20 cellular contexts compared by ENCODE assay signal in the genomic region with DNA sequence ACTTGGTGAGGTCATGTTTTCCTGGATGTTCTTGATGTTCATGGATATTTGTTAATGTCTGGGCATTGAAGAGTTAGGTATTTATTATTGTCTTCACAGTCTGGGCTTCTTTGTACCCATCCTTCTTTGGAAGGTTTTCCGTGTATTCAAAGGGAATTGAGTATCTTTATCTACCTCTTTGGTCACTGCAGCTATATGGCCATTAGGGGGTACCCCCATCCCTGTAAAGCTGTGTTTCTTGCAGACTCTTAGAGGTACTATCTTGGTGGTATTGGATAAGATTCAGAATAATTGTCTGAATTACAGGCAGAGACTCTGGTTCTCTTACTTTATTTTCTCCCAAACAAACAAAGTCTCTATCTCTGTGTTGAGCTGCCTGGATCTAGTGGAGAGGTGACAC.
A peak's percentile ranks its signal among the peaks of the same experiment; 100 is the strongest.
DNase-seq lines count a peak whose midpoint lies in the region; ATAC-seq and TF ChIP-seq lines count a peak whose summit lies in the region.
"Had no signal": no experiment of that assay in that cellular context is flagged by ENCODE, and none has a peak within 500 bp of the region (broad histone marks: within the 10 kb centered on the region; RNA-seq: fewer than 3 reads in every experiment).

No MANE protein-coding gene starts in this region.

- no peak overlapping the region for H3K23ac ChIP-seq in H9 (ENCODE audit: insufficient read length, low read depth, low read length)

- TF ChIP-seq CTCF in H9 (conservative IDR thresholded peaks at IDR 0.05) (peak; percentile 63), WTC11 (IDR thresholded peaks at IDR 0.05) (no peak), nephron progenitor cell (IDR thresholded peaks at IDR 0.05) (peak; percentile 10)

- no peak overlapping the region for H4K8ac ChIP-seq in H9 (replicated peaks; ENCODE audit: insufficient read length, low read depth, low read length)

- H3K4me1 ChIP-seq in H9 (ENCODE audit: insufficient read depth, low read length) (no peaks in the 10 kb centered on the region), iPS DF 6.9 (ENCODE audit: control insufficient read depth, insufficient read depth, low read length) (no peaks in the 10 kb centered on the region)
- H3K4me1 ChIP-seq: BE2C had no signal

- no peaks in the 10 kb centered on the region for H3K79me1 ChIP-seq in H9 (ENCODE audit: insufficient read depth, low read depth, low read length, poor library complexity, severe bottlenecking)

- no peaks in the 10 kb centered on the region for H3K4me1 Mint-ChIP-seq in H9
- no peaks in the 10 kb centered on the region for H3K4me1 Mint-ChIP-seq in WTC11
- H3K4me1 Mint-ChIP-seq in nephron progenitor cell: no peaks in the 10 kb centered on the region
- no peaks in the 10 kb centered on the region for H3K4me1 Mint-ChIP-seq in activated CD8-positive, alpha-beta memory T cell treated with anti-CD3 and anti-CD28 coated beads, Interleukin-2, amount 10 ng/mL, durations not matched to agents 7 days and 5 days
- H3K4me1 Mint-ChIP-seq: CD4-positive, CD25-positive, alpha-beta regulatory T cell; CD8-positive, alpha-beta memory T cell had no signal

- H3K4me3 ChIP-seq in iPS DF 6.9 (ENCODE audit: low read length): no peak overlapping the region
- H3K4me3 ChIP-seq: K562 had no signal

- no peak overlapping the region for H2AK5ac ChIP-seq in H9 (ENCODE audit: insufficient read length, low read length)

- H3K27ac Mint-ChIP-seq in H9 (no peak overlapping the region; a peak in 1 of 7 replicates), WTC11 (no peak overlapping the region), nephron progenitor cell (no peak overlapping the region)
- no peak overlapping the region for H3K27ac Mint-ChIP-seq in activated CD8-positive, alpha-beta memory T cell treated with anti-CD3 and anti-CD28 coated beads, Interleukin-2, amount 10 ng/mL, durations not matched to agents 7 days and 5 days
- H3K27ac Mint-ChIP-seq: CD4-positive, CD25-positive, alpha-beta regulatory T cell; CD8-positive, alpha-beta memory T cell had no signal

- peaks cover 0 to 5% of the 10 kb centered on the region in 2 experiments; a peak in 2 of 5 replicates for H3K9me3 Mint-ChIP-seq in H9
- H3K9me3 Mint-ChIP-seq in WTC11: peaks cover 12% of the 10 kb centered on the region
- H3K9me3 Mint-ChIP-seq in nephron progenitor cell: peaks cover 3% of the 10 kb centered on the region
- peaks cover 6% of the 10 kb centered on the region for H3K9me3 Mint-ChIP-seq in activated CD8-positive, alpha-beta memory T cell treated with anti-CD3 and anti-CD28 coated beads, Interleukin-2, amount 10 ng/mL, durations not matched to agents 7 days and 5 days (ENCODE audit: low read depth)

- H3T11ph ChIP-seq in H9 (ENCODE audit: low read length): no peak overlapping the region

- H3K27me3 ChIP-seq in H9 (ENCODE audit: insufficient read depth, low read length): no peaks in the 10 kb centered on the region
- no peaks in the 10 kb centered on the region for H3K27me3 ChIP-seq in iPS DF 6.9 (ENCODE audit: control insufficient read depth, insufficient read depth, low read length)
- H3K27me3 ChIP-seq: BE2C had no signal

- H3K4ac ChIP-seq in H9 (ENCODE audit: low read depth, low read length): no peak overlapping the region

- H3K9me3 ChIP-seq in H9 (ENCODE audit: control insufficient read depth, low read depth, low read length) (no peaks in the 10 kb centered on the region), iPS DF 6.9 (ENCODE audit: control insufficient read depth, insufficient read depth, low read length) (no peaks in the 10 kb centered on the region)
- H3K9me3 ChIP-seq: BE2C had no signal

- no peak overlapping the region for H4K5ac ChIP-seq in H9 (ENCODE audit: insufficient read length, low read depth, low read length)

- peak; percentile 89 for ATAC-seq in WTC11
- no peak for ATAC-seq in activated CD8-positive, alpha-beta memory T cell treated with anti-CD3 and anti-CD28 coated beads, Interleukin-2, amount 10 ng/mL, durations not matched to agents 7 days and 5 days
- ATAC-seq: K562 had no signal

- no peak overlapping the region for H3K18ac ChIP-seq in H9 (ENCODE audit: insufficient read length, low read depth, low read length)

- peaks cover 0 to 5% (median 0%) of the 10 kb centered on the region in 3 experiments; a peak in 2 of 7 replicates for H3K36me3 Mint-ChIP-seq in H9 (ENCODE audit: insufficient read depth in 1 of 3, low read depth in 3 of 3)
- H3K36me3 Mint-ChIP-seq in WTC11: no peaks in the 10 kb centered on the region
- H3K36me3 Mint-ChIP-seq in nephron progenitor cell (ENCODE audit: low read depth): no peaks in the 10 kb centered on the region
- no peaks in the 10 kb centered on the region for H3K36me3 Mint-ChIP-seq in activated CD8-positive, alpha-beta memory T cell treated with anti-CD3 and anti-CD28 coated beads, Interleukin-2, amount 10 ng/mL, durations not matched to agents 7 days and 5 days
- H3K36me3 Mint-ChIP-seq: CD4-positive, CD25-positive, alpha-beta regulatory T cell; CD8-positive, alpha-beta memory T cell had no signal

- H3K4me2 ChIP-seq in H9 (ENCODE audit: insufficient read depth, insufficient read length, low read length): no peak overlapping the region

- no peak overlapping the region for H3K56ac ChIP-seq in H9 (ENCODE audit: insufficient read length, low read depth, low read length)

- H3K23me2 ChIP-seq in H9 (ENCODE audit: insufficient read length, low read depth, low read length, poor library complexity, severe bottlenecking): no peaks in the 10 kb centered on the region

- no peak overlapping the region for H3K4me3 Mint-ChIP-seq in H9
- H3K4me3 Mint-ChIP-seq in WTC11: no peak overlapping the region
- H3K4me3 Mint-ChIP-seq in nephron progenitor cell: no peak overlapping the region
- H3K4me3 Mint-ChIP-seq in activated CD8-positive, alpha-beta memory T cell treated with anti-CD3 and anti-CD28 coated beads, Interleukin-2, amount 10 ng/mL, durations not matched to agents 7 days and 5 days: no peak overlapping the region
- H3K4me3 Mint-ChIP-seq: CD4-positive, CD25-positive, alpha-beta regulatory T cell; CD8-positive, alpha-beta memory T cell had no signal

- H3K27ac ChIP-seq in H9 (ENCODE audit: insufficient read length, low read depth, low read length) (no peak overlapping the region), iPS DF 6.9 (ENCODE audit: low read length) (no peak overlapping the region)
- H3K27ac ChIP-seq: HL-60 had no signal

- H2BK5ac ChIP-seq in H9 (ENCODE audit: insufficient read length, low read length): no peak overlapping the region

- CTCF ChIA-PET in WTC11 (lab: Charles Lee): interaction anchor here (1.0 to 2.9 kb wide), 4 partner anchors 12 to 402 kb away, joined by 3 to 40 read pairs (median 5); a partner anchor contains a TSS
- CTCF ChIA-PET in activated CD8-positive, alpha-beta memory T cell treated with anti-CD3 and anti-CD28 coated beads, Interleukin-2, amount 10 ng/mL, durations not matched to agents 7 days and 5 days (lab: Charles Lee): no interaction called here

- POLR2A ChIA-PET in WTC11 (lab: Charles Lee): no interaction called here

- no peak overlapping the region for H3K9ac ChIP-seq in H9 (ENCODE audit: extremely low read depth, insufficient read length, low read length)

- no peak overlapping the region for H4K91ac ChIP-seq in H9 (ENCODE audit: insufficient read length, low read depth, low read length)

- no peak overlapping the region for H2BK120ac ChIP-seq in H9 (ENCODE audit: low read depth, low read length, poor library complexity, severe bottlenecking)

- H2AFZ ChIP-seq in H9 (ENCODE audit: low read length): no peak overlapping the region

- no peaks in the 10 kb centered on the region for H3K36me3 ChIP-seq in iPS DF 6.9 (ENCODE audit: control insufficient read depth, insufficient read depth, low read length)
- H3K36me3 ChIP-seq: BE2C had no signal

- no peaks in the 10 kb centered on the region for H3K79me2 ChIP-seq in H9 (ENCODE audit: insufficient read depth, low read length)

- H3K14ac ChIP-seq in H9 (ENCODE audit: insufficient read depth, low read length): no peak overlapping the region

- H2BK15ac ChIP-seq in H9 (ENCODE audit: low read depth, low read length): no peak overlapping the region

- DNase-seq in H9 (no peak), WTC11 (ENCODE audit: low spot score) (no peak), iPS DF 6.9 (ENCODE audit: low read depth, low spot score) (peak; percentile 2), nephron progenitor cell (no peak), 8988T (no peak)
- DNase-seq in activated CD8-positive, alpha-beta memory T cell treated with anti-CD3 and anti-CD28 coated beads, Interleukin-2, amount 10 ng/mL, durations not matched to agents 7 days and 5 days: no peak
- DNase-seq in activated naive CD4-positive, alpha-beta T cell (lab: John Stamatoyannopoulos, UW): no peak
- DNase-seq: ACHN; BE2C; C1 segment of cervical spinal cord; CD4-positive, CD25-positive, alpha-beta regulatory T cell; CD8-positive, alpha-beta memory T cell; COR-L47; DMS153; DMS79; GF-D8; HCEC 1CT; IMR-90 had no signal

- no CpG with 5 or more reads among the region's 1 CpG for WGBS in H9 (ENCODE audit: extremely low coverage, insufficient read length, low lambda C conversion rate)
- no CpG with 5 or more reads among the region's 1 CpG for WGBS in iPS DF 6.9 (ENCODE audit: insufficient coverage, insufficient read length)

- no peak overlapping the region for H2BK20ac ChIP-seq in H9 (ENCODE audit: low read depth, low read length, poor library complexity, severe bottlenecking)

- H4K20me1 ChIP-seq in H9 (ENCODE audit: control insufficient read depth, insufficient read depth, insufficient read length): no peaks in the 10 kb centered on the region

- no peaks in the 10 kb centered on the region for H3K27me3 Mint-ChIP-seq in H9 (ENCODE audit: low read depth)
- no peaks in the 10 kb centered on the region for H3K27me3 Mint-ChIP-seq in WTC11 (ENCODE audit: low read depth)
- H3K27me3 Mint-ChIP-seq in nephron progenitor cell (ENCODE audit: low read depth, poor library complexity): no peaks in the 10 kb centered on the region
- H3K27me3 Mint-ChIP-seq in activated CD8-positive, alpha-beta memory T cell treated with anti-CD3 and anti-CD28 coated beads, Interleukin-2, amount 10 ng/mL, durations not matched to agents 7 days and 5 days: no peaks in the 10 kb centered on the region
- H3K27me3 Mint-ChIP-seq: CD4-positive, CD25-positive, alpha-beta regulatory T cell; CD8-positive, alpha-beta memory T cell had no signal

- H2BK12ac ChIP-seq in H9 (ENCODE audit: insufficient read length, low read depth, low read length): no peak overlapping the region

TF ChIP-seq in WTC11, 78 proteins besides CTCF, POLR2A, EP300 and RAD21 (continues in another document):
- TF ChIP-seq SMAD3 (CRISPR knock-in tag; IDR thresholded peaks at IDR 0.05; ENCODE audit: borderline replicate concordance) (no peak), CREM (CRISPR knock-in tag; IDR thresholded peaks at IDR 0.05) (no peak), TCF7 (CRISPR knock-in tag; IDR thresholded peaks at IDR 0.05; ENCODE audit: low read depth) (no peak)
- TF ChIP-seq, protein P1, sequence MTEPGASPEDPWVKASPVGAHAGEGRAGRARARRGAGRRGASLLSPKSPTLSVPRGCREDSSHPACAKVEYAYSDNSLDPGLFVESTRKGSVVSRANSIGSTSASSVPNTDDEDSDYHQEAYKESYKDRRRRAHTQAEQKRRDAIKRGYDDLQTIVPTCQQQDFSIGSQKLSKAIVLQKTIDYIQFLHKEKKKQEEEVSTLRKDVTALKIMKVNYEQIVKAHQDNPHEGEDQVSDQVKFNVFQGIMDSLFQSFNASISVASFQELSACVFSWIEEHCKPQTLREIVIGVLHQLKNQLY (CRISPR knock-in tag; IDR thresholded peaks at IDR 0.05): no peak
